Comparison of ENCODE assay signal across 24 cellular contexts in the genomic region with DNA sequence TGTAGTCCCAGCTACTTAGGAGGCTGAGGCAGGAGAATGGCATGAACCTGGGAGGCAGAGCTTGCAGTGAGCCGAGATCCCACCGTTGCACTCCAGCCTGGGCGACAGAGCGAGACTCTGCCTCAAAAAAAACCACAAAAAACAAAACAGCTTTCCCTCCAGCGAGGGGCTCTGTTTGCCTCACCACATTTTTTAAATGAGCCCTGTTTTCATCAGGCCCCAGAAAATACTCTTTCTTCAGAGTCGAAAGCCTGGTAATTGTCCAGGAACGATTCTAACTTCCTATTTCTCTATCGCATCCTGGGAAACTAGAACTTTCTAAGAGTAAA. TPM values are rescaled to one million over a fixed set of nuclear protein-coding genes. Genes with fewer than 3 reads are reported as not detected.
A peak's percentile ranks its signal among the peaks of the same experiment; 100 is the strongest.
DNase-seq lines count a peak whose midpoint lies in the region; ATAC-seq and TF ChIP-seq lines count a peak whose summit lies in the region.
"Had no signal": no experiment of that assay in that cellular context is flagged by ENCODE, and none has a peak within 500 bp of the region (broad histone marks: within the 10 kb centered on the region; RNA-seq: fewer than 3 reads in every experiment).

No MANE protein-coding gene starts in this region.

- intact Hi-C loops in CD8-positive, alpha-beta T cell (cut with DNase I, micrococcal nuclease) = no loop called here

- H3K36me3 Mint-ChIP-seq in CD8-positive, alpha-beta T cell = peaks cover 52% of the 10 kb centered on the region

- ATAC-seq in CD8-positive, alpha-beta T cell = peak; percentile 34
- ATAC-seq in HG03439 (IDR thresholded peaks at IDR 0.05; ENCODE audit: unreplicated experiment) = no peak
- ATAC-seq: Panc1 had no signal

- WGBS in thymus = 23% methylated on average over 8 of the region's 8 CpGs

- H3K9me3 Mint-ChIP-seq in CD8-positive, alpha-beta T cell = no peaks in the 10 kb centered on the region
- H3K9me3 Mint-ChIP-seq: CD4-positive, alpha-beta memory T cell; GM23338; HFFc6 had no signal

- H3K4me1 Mint-ChIP-seq in CD8-positive, alpha-beta T cell (ENCODE audit: low read depth) = peaks cover 12% of the 10 kb centered on the region
- H3K4me1 Mint-ChIP-seq: GM23338 had no signal

- H3K27me3 Mint-ChIP-seq in CD8-positive, alpha-beta T cell (ENCODE audit: low read depth) = no peaks in the 10 kb centered on the region
- H3K27me3 Mint-ChIP-seq: CD4-positive, alpha-beta memory T cell had no signal

- POLR2A ChIA-PET in CD8-positive, alpha-beta T cell (lab: Charles Lee) = no interaction called here
- POLR2A ChIA-PET in RWPE1 (lab: Yijun Ruan, JAX; ENCODE audit: low non-redundant PET) = no interaction called here

- peaks cover 20% of the 10 kb centered on the region for H3K36me3 ChIP-seq in CD8-positive, alpha-beta T cell (ENCODE audit: insufficient read depth, low read length)
- H3K36me3 ChIP-seq in KOPT-K1 (ENCODE audit: insufficient read depth, low read length) (peaks cover 47% of the 10 kb centered on the region), thymus (ENCODE audit: control insufficient read depth, insufficient read depth) (peaks cover 40% of the 10 kb centered on the region)

- H3K4me1 ChIP-seq in CD8-positive, alpha-beta T cell (ENCODE audit: insufficient read depth, low read length) = no peaks in the 10 kb centered on the region
- H3K4me1 ChIP-seq in thymus (ENCODE audit: control insufficient read depth, insufficient read depth, low read length) = peaks cover 15% of the 10 kb centered on the region
- H3K4me1 ChIP-seq: Caco-2, HAP-1 had no signal

- no peak for DNase-seq in CD8-positive, alpha-beta T cell
- DNase-seq in RWPE1 (ENCODE audit: low spot score) = no peak
- no peak for DNase-seq in NCI-H187 treated with DMSO at 0.1 percent for 48 hours (lab: John Stamatoyannopoulos, UW)
- DNase-seq in caudate nucleus (lab: John Stamatoyannopoulos, UW) = no peak
- DNase-seq: Caco-2; CD4-positive, alpha-beta memory T cell; DMS79 treated with DMSO at 0.1 percent for 48 hours; HFFc6; KG1; NCI-H1092; NCI-H1417 treated with DMSO at 0.1 percent for 48 hours; NCI-H1694 treated with DMSO at 0.1 percent for 48 hours; NCI-H2107; NCI-H446 treated with DMSO at 0.1 percent for 48 hours; NCI-H82; SHP77 treated with DMSO at 0.1 percent for 48 hours had no signal

- no peaks in the 10 kb centered on the region for H3K27me3 ChIP-seq in CD8-positive, alpha-beta T cell (ENCODE audit: insufficient read depth, low read length)
- H3K27me3 ChIP-seq in thymus (ENCODE audit: control insufficient read depth, insufficient read depth) = no peaks in the 10 kb centered on the region

- H3K4me3 Mint-ChIP-seq in CD8-positive, alpha-beta T cell = no peak overlapping the region
- H3K4me3 Mint-ChIP-seq: GM23338, HFFc6 had no signal

- no peaks in the 10 kb centered on the region for H3K9me3 ChIP-seq in CD8-positive, alpha-beta T cell (ENCODE audit: low read length)
- H3K9me3 ChIP-seq in KOPT-K1 (ENCODE audit: insufficient read depth, low read length, poor library complexity, severe bottlenecking) (no peaks in the 10 kb centered on the region), thymus (ENCODE audit: control insufficient read depth) (no peaks in the 10 kb centered on the region)
- H3K9me3 ChIP-seq: Caco-2, HAP-1 had no signal

- no peak overlapping the region for H3K27ac ChIP-seq in CD8-positive, alpha-beta T cell (ENCODE audit: low read depth, low read length)
- H3K27ac ChIP-seq in KOPT-K1 (ENCODE audit: low read depth, low read length, poor library complexity, severe bottlenecking) = peak overlapping the region; percentile 64
- H3K27ac ChIP-seq in RWPE1 = peak overlapping the region; percentile 13
- peak overlapping the region; percentile 18 for H3K27ac ChIP-seq in thymus (ENCODE audit: low read depth)
- H3K27ac ChIP-seq in caudate nucleus (ENCODE audit: low read depth, low read length) = no peak overlapping the region

- no peak overlapping the region for H3K4me3 ChIP-seq in CD8-positive, alpha-beta T cell (ENCODE audit: low read depth, low read length)
- H3K4me3 ChIP-seq in thymus (ENCODE audit: low read length) = no peak overlapping the region
- H3K4me3 ChIP-seq: GM23338, HAP-1 had no signal

- H3K27ac Mint-ChIP-seq in CD8-positive, alpha-beta T cell = peak overlapping the region; percentile 13
- H3K27ac Mint-ChIP-seq: GM23338, HFFc6 had no signal

- no peak for TF ChIP-seq CTCF in CD8-positive, alpha-beta T cell (IDR thresholded peaks at IDR 0.05)
- no peak for TF ChIP-seq CTCF in RWPE1 (conservative IDR thresholded peaks at IDR 0.05; ENCODE audit: low read depth)

- CTCF ChIA-PET in CD8-positive, alpha-beta T cell (lab: Charles Lee) = no interaction called here
- CTCF ChIA-PET in RWPE1 (lab: Yijun Ruan, JAX) = interaction anchor here (0.6 kb wide), 2 partner anchors 23 to 75 kb away, joined by 3 to 6 read pairs; no protein-coding TSS in a partner anchor

RNA-seq across cellular contexts. Expression of gene MTG2, which starts 12.2 kb away (rescaled TPM):
- total RNA-seq in CD8-positive, alpha-beta T cell = 1 to 10 TPM; 7.7 to 8.8 TPM
- polyA plus RNA-seq in thymus = 47.2 TPM

RNA-seq across cellular contexts. Expression of gene HRH3, which starts 25.0 kb away (rescaled TPM):
- total RNA-seq in CD8-positive, alpha-beta T cell = not detected
- 0.05 TPM for polyA plus RNA-seq in thymus
- total RNA-seq: Caco-2; CD4-positive, alpha-beta memory T cell; HFFc6; T-helper 1 cell treated with Interleukin-12 subunit alpha and Interleukin-12 subunit beta and Interleukin-4 antibody, amounts not matched to agents 30 ng/mL and 1 ng/mL, for 36 hours had no signal
- polyA plus RNA-seq: AG04450; CD4-positive, alpha-beta memory T cell had no signal

RNA-seq across cellular contexts. Expression of gene OSBPL2, which starts 43.3 kb away (rescaled TPM):
- 10 to 100 TPM; 63.6 to 64.2 TPM for total RNA-seq in CD8-positive, alpha-beta T cell
- polyA plus RNA-seq in thymus = 27.4 TPM

RNA-seq across cellular contexts. Expression of gene SS18L1, which starts 51.5 kb away (rescaled TPM):
- 10 to 100 TPM; 12.6 to 12.9 TPM for total RNA-seq in CD8-positive, alpha-beta T cell
- 22.3 TPM for polyA plus RNA-seq in thymus

RNA-seq across cellular contexts. Expression of gene PSMA7, which starts 51.8 kb away (rescaled TPM):
- total RNA-seq in CD8-positive, alpha-beta T cell = 100 to 1,000 TPM; 170 to 179 TPM
- polyA plus RNA-seq in thymus = 264 TPM

Comparison
In these comparisons a context has a peak if more than half of its experiments do, and no peak if none do; other contexts are left out.
1. H3K27ac ChIP-seq: peak in KOPT-K1 (single experiment), RWPE1 (single experiment) and thymus (single experiment); none in CD8-positive, alpha-beta T cell (single experiment) and caudate nucleus (single experiment).